ENCODE assay signal across 25 cellular contexts in genomic region chr5:149217096-149217801, GRCh38. TPM values are rescaled to one million over a fixed set of nuclear protein-coding genes. Genes with fewer than 3 reads are reported as not detected.
DNase-seq lines count a peak whose midpoint lies in the region; ATAC-seq, FAIRE-seq and TF ChIP-seq lines count a peak whose summit lies in the region.
"Had no signal": no experiment of that assay in that cellular context is flagged by ENCODE, and none has a peak within 500 bp of the region (broad histone marks: within the 10 kb centered on the region; RNA-seq: fewer than 3 reads in every experiment).

No MANE protein-coding gene starts in this region.

- no peak for DNase-seq in Right ventricle myocardium inferior (ENCODE audit: missing footprints)
- DNase-seq in cardiac septum (ENCODE audit: low spot score): no peak
- peak; percentile 50 to 64 for DNase-seq in heart right ventricle
- DNase-seq in nephron progenitor cell: no peak
- DNase-seq in stimulated activated naive CD4-positive, alpha-beta T cell treated with Interleukin-2 at 50 U/mL for 16 hours (lab: John Stamatoyannopoulos, UW): no peak
- DNase-seq in GM12892 (ENCODE audit: insufficient read length): no peak
- DNase-seq: activated CD4-positive, alpha-beta memory T cell treated with anti-CD3 and anti-CD28 coated beads, Interleukin-2, amount 10 ng/mL, durations not matched to agents 7 days and 5 days; activated CD4-positive, CD25-positive, alpha-beta regulatory T cell treated with anti-CD3 and anti-CD28 coated beads, Interleukin-2, amount 50 U/mL, for 72 hours; activated CD8-positive, alpha-beta memory T cell treated with anti-CD3 and anti-CD28 coated beads, Interleukin-2, amount 50 U/mL, for 48 hours; activated naive CD4-positive, alpha-beta T cell treated with anti-CD3 and anti-CD28 coated beads, Interleukin-2, amount 50 U/mL, for 16 hours; BE2C; CD8-positive, alpha-beta memory T cell; NCI-H1436; NCI-H2081 treated with DMSO at 0.1 percent for 48 hours; sigmoid colon; stimulated activated CD4-positive, alpha-beta T cell treated with anti-CD3 and anti-CD28 coated beads, Interleukin-4, amount 100 ng/mL, for 4 hours; stimulated activated naive B cell treated with anti-CD40 and anti-IgM and Interleukin-4, amounts not matched to agents 10 μg/mL and 1 μg/mL and 100 μg/mL, for 72 hours; T-helper 17 cell; testis had no signal

- peaks cover 6 to 85% (median 62%) of the 10 kb centered on the region in 9 donors for H3K4me1 ChIP-seq in heart right ventricle
- H3K4me1 ChIP-seq: BE2C had no signal

- peaks cover 0 to 77% (median 10%) of the 10 kb centered on the region in 9 donors for H3K36me3 ChIP-seq in heart right ventricle
- H3K36me3 ChIP-seq: BE2C, cardiac muscle cell, sigmoid colon had no signal

- TF ChIP-seq POLR2A in GM12892 (IDR thresholded peaks at IDR 0.05; ENCODE audit: low read depth, low read length): no peak

- H3K27me3 ChIP-seq in heart right ventricle: no peaks in the 10 kb centered on the region
- H3K27me3 ChIP-seq: BE2C, cardiac muscle cell, sigmoid colon, testis had no signal

- peaks cover 10% of the 10 kb centered on the region for H3K27me3 Mint-ChIP-seq in nephron progenitor cell (ENCODE audit: low read depth, poor library complexity)

- no peak overlapping the region for H3K4me3 Mint-ChIP-seq in nephron progenitor cell
- H3K4me3 Mint-ChIP-seq: activated CD4-positive, alpha-beta memory T cell treated with anti-CD3 and anti-CD28 coated beads, Interleukin-2, amount 10 ng/mL, durations not matched to agents 7 days and 5 days; CD8-positive, alpha-beta memory T cell; stimulated activated naive B cell treated with anti-CD40 and anti-IgM and Interleukin-4, amounts not matched to agents 10 μg/mL and 1 μg/mL and 100 μg/mL, for 72 hours; T-helper 17 cell had no signal

- intact Hi-C loops in Right ventricle myocardium inferior (cut with DNase I): loop anchor here (5.0 kb wide), 1 partner anchor 40 kb away; no protein-coding TSS in a partner anchor
- intact Hi-C loops in cardiac septum (cut with DNase I): no loop called here
- intact Hi-C loops in heart right ventricle (cut with DNase I): no loop called here

- peak overlapping the region; percentile 20 for H3K27ac Mint-ChIP-seq in nephron progenitor cell
- H3K27ac Mint-ChIP-seq: activated CD4-positive, alpha-beta memory T cell treated with anti-CD3 and anti-CD28 coated beads, Interleukin-2, amount 10 ng/mL, durations not matched to agents 7 days and 5 days; stimulated activated naive B cell treated with anti-CD40 and anti-IgM and Interleukin-4, amounts not matched to agents 10 μg/mL and 1 μg/mL and 100 μg/mL, for 72 hours; T-helper 17 cell had no signal

- H3K27ac ChIP-seq in heart right ventricle: peak overlapping the region; percentile 42 to 87 (median 72)
- H3K27ac ChIP-seq: cardiac muscle cell, testis had no signal

- peak; percentile 82 for ATAC-seq in Right ventricle myocardium inferior
- peak; percentile 53 to 88 (median 75) for ATAC-seq in heart right ventricle
- no peak for ATAC-seq in HG03135 (IDR thresholded peaks at IDR 0.05; ENCODE audit: unreplicated experiment)
- no peak for ATAC-seq in HG02884 (IDR thresholded peaks at IDR 0.05; ENCODE audit: unreplicated experiment)
- ATAC-seq: SK-N-SH treated with all-trans-retinoic acid at 6 μM for 48 hours; stimulated activated naive B cell treated with anti-CD40 and anti-IgM and Interleukin-4, amounts not matched to agents 10 μg/mL and 1 μg/mL and 100 μg/mL, for 72 hours; T-helper 17 cell had no signal

- no peak for TF ChIP-seq CTCF in heart right ventricle (IDR thresholded peaks at IDR 0.05)
- no peak for TF ChIP-seq CTCF in nephron progenitor cell (IDR thresholded peaks at IDR 0.05)

- H3K9me3 Mint-ChIP-seq in nephron progenitor cell: no peaks in the 10 kb centered on the region
- H3K9me3 Mint-ChIP-seq: activated CD4-positive, alpha-beta memory T cell treated with anti-CD3 and anti-CD28 coated beads, Interleukin-2, amount 10 ng/mL, durations not matched to agents 7 days and 5 days; CD8-positive, alpha-beta memory T cell; stimulated activated naive B cell treated with anti-CD40 and anti-IgM and Interleukin-4, amounts not matched to agents 10 μg/mL and 1 μg/mL and 100 μg/mL, for 72 hours had no signal

- no peak for FAIRE-seq in GM12892 (lab: Jason Lieb, UNC)
- FAIRE-seq: H1, keratinocyte had no signal

- peaks cover 6% of the 10 kb centered on the region for H3K4me1 Mint-ChIP-seq in nephron progenitor cell
- H3K4me1 Mint-ChIP-seq: activated CD4-positive, alpha-beta memory T cell treated with anti-CD3 and anti-CD28 coated beads, Interleukin-2, amount 10 ng/mL, durations not matched to agents 7 days and 5 days; stimulated activated naive B cell treated with anti-CD40 and anti-IgM and Interleukin-4, amounts not matched to agents 10 μg/mL and 1 μg/mL and 100 μg/mL, for 72 hours; T-helper 17 cell had no signal

- H3K36me3 Mint-ChIP-seq in nephron progenitor cell (ENCODE audit: low read depth): no peaks in the 10 kb centered on the region
- H3K36me3 Mint-ChIP-seq: CD8-positive, alpha-beta memory T cell; stimulated activated naive B cell treated with anti-CD40 and anti-IgM and Interleukin-4, amounts not matched to agents 10 μg/mL and 1 μg/mL and 100 μg/mL, for 72 hours had no signal

- H3K4me3 ChIP-seq in heart right ventricle: no peak overlapping the region
- H3K4me3 ChIP-seq: cardiac muscle cell, sigmoid colon, testis had no signal

- H3K9me3 ChIP-seq in heart right ventricle: no peaks in the 10 kb centered on the region
- H3K9me3 ChIP-seq: BE2C, sigmoid colon, testis had no signal

- 53% methylated on average over 6 of the region's 6 CpGs for WGBS in heart right ventricle, 2 donors

RNA-seq across cellular contexts. Expression of gene AFAP1L1, which starts 54.4 kb away (rescaled TPM):
- total RNA-seq in Right ventricle myocardium inferior: 46.9 TPM
- total RNA-seq in cardiac septum: 55.2 TPM
- total RNA-seq in heart right ventricle: 10 to 100 TPM; 30.3 to 61.6 (median 47.2) TPM
- polyA plus RNA-seq in heart right ventricle: 10 to 100 TPM; 35.6 to 35.9 TPM
- not detected for polyA plus RNA-seq in GM12892 (2012; ENCODE audit: missing spikeins)
- total RNA-seq: activated CD4-positive, alpha-beta memory T cell treated with anti-CD3 and anti-CD28 coated beads, Interleukin-2, amount 10 ng/mL, durations not matched to agents 7 days and 5 days had no signal
- polyA plus RNA-seq: CD8-positive, alpha-beta memory T cell had no signal

Comparison
In these comparisons a context has a peak if more than half of its experiments do, and no peak if none do; other contexts are left out.
1. DNase-seq: peak in heart right ventricle (2 of 2); none in Right ventricle myocardium inferior (single experiment), cardiac septum (single experiment), nephron progenitor cell (single experiment), stimulated activated naive CD4-positive, alpha-beta T cell treated with Interleukin-2 at 50 U/mL for 16 hours (single experiment) and GM12892 (single experiment).
2. ATAC-seq: peak in Right ventricle myocardium inferior (single experiment) and heart right ventricle (8 of 8); none in HG03135 (single experiment) and HG02884 (single experiment).